Comparison of ENCODE assay signal across 10 cellular contexts in the genomic region with DNA sequence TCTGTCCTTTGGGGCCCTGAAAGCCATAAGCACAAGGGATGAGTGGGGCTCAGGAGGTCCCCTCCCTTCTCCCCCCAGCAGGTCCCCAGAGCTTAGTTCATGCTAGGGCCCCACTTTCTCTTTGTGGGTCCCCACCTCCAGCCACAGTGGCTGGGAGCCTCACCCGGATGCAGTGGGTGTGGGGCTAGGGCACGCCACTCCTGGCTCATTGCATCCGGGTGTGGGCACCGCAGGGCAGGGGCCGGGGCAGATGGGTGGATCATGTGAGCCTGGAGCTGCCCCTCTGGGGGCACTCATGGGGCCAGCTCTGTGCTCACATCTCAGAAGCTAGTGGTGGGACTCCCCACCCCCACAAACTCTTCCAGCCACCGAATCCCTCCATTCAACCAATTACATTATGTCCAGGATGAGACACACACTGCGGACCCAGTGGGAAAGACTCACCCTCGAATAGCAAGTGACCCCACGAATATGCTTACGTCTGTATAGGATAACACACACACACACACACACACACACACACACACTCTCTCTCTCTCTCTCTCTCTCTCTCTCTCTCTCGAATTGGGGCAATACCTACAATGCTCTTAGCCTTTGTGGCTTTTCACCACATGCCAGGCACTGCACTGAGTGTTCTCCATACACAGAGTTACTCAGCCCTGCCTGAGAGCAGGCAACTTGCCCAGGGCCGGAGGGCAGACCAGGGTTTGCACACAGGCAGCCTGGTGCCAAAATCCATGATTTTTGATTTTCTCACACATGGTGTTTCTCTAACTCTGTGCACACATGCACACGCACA. TPM values are rescaled to one million over a fixed set of nuclear protein-coding genes. Genes with fewer than 3 reads are reported as not detected.
A peak's percentile ranks its signal among the peaks of the same experiment; 100 is the strongest.
DNase-seq lines count a peak whose midpoint lies in the region; ATAC-seq, FAIRE-seq and TF ChIP-seq lines count a peak whose summit lies in the region.
"Had no signal": no experiment of that assay in that cellular context is flagged by ENCODE, and none has a peak within 500 bp of the region (broad histone marks: within the 10 kb centered on the region; RNA-seq: fewer than 3 reads in every experiment).

No MANE protein-coding gene starts in this region.

- no peaks in the 10 kb centered on the region for H3K36me3 Mint-ChIP-seq in activated CD4-positive, alpha-beta memory T cell treated with anti-CD3 and anti-CD28 coated beads, Interleukin-2, amount 10 ng/mL, durations not matched to agents 7 days and 5 days (ENCODE audit: low read depth)

- no peak overlapping the region for H2AFZ ChIP-seq in HepG2 (ENCODE audit: low read length)

- TF ChIP-seq CTCF in liver (IDR thresholded peaks at IDR 0.05; ENCODE audit: low read depth, low read length, missing input control), result no peak
- no peak for TF ChIP-seq CTCF in HepG2 (CRISPR knock-in tag; IDR thresholded peaks at IDR 0.05)
- no peak for TF ChIP-seq CTCF in foreskin fibroblast (IDR thresholded peaks at IDR 0.05; ENCODE audit: low read depth, low read length)
- TF ChIP-seq CTCF in thyroid gland (IDR thresholded peaks at IDR 0.05), result no peak

- no peak overlapping the region for H3K4me2 ChIP-seq in HepG2 (ENCODE audit: low read depth, low read length)

- H3K9me3 Mint-ChIP-seq in activated CD4-positive, alpha-beta memory T cell treated with anti-CD3 and anti-CD28 coated beads, Interleukin-2, amount 10 ng/mL, durations not matched to agents 7 days and 5 days, result no peaks in the 10 kb centered on the region

- peak overlapping the region; percentile 75 for H3K27ac Mint-ChIP-seq in activated CD4-positive, alpha-beta memory T cell treated with anti-CD3 and anti-CD28 coated beads, Interleukin-2, amount 10 ng/mL, durations not matched to agents 7 days and 5 days

- DNase-seq in HepG2 (ENCODE audit: low spot score) (no peak), foreskin fibroblast (peak; percentile 83 to 90), thyroid gland (peak; percentile 72 to 87), A172 (ENCODE audit: low spot score) (no peak)
- peak; percentile 65 for DNase-seq in activated CD4-positive, alpha-beta memory T cell treated with anti-CD3 and anti-CD28 coated beads, Interleukin-2, amount 10 ng/mL, durations not matched to agents 7 days and 5 days
- DNase-seq: activated CD4-positive, CD25-positive, alpha-beta regulatory T cell treated with anti-CD3 and anti-CD28 coated beads, Interleukin-2, amount 50 U/mL, for 72 hours; NCI-H1436 treated with DMSO at 0.1 percent for 48 hours had no signal

- no TSS peak for BruUV-seq in HepG2 (replicated peaks; lab: Mats Ljungman, UMichigan)

- no peaks in the 10 kb centered on the region for H3K79me2 ChIP-seq in HepG2 (ENCODE audit: insufficient read depth, low read length)

- H3K36me3 ChIP-seq in liver (ENCODE audit: control insufficient read depth in 4 of 4, insufficient read depth in 3 of 4, low read depth in 1 of 4, low read length in 3 of 4), result no peaks in the 10 kb centered on the region
- H3K36me3 ChIP-seq in HepG2 (replicated peaks in 1 of 2; ENCODE audit: control insufficient read depth in 1 of 2, insufficient read depth in 2 of 2, low read length in 2 of 2), result no peaks in the 10 kb centered on the region
- no peaks in the 10 kb centered on the region for H3K36me3 ChIP-seq in thyroid gland

- intact Hi-C loops in HepG2 (cut with micrococcal nuclease; ENCODE audit: unreplicated experiment), result no loop called here
- intact Hi-C loops in thyroid gland (cut with DNase I), result no loop called here

- H3K27ac ChIP-seq in liver (ENCODE audit: low read depth in 1 of 2, low read length in 2 of 2) (peak overlapping the region; percentile 13 to 28), HepG2 (ENCODE audit: extremely low read length, insufficient read depth, low read length) (no peak overlapping the region), thyroid gland (peak overlapping the region in 2 of 3 donors; percentile 49 to 57)

- TF ChIP-seq RAD21 in liver (IDR thresholded peaks at IDR 0.05) (no peak), HepG2 (CRISPR knock-in tag; IDR thresholded peaks at IDR 0.05) (no peak)

- H3K4me1 ChIP-seq in liver (ENCODE audit: control insufficient read depth in 4 of 4, insufficient read depth in 4 of 4, low read length in 3 of 4), result peaks cover 0 to 11% (median 4%) of the 10 kb centered on the region in 4 donors
- no peaks in the 10 kb centered on the region for H3K4me1 ChIP-seq in HepG2 (ENCODE audit: insufficient read depth, low read length)
- peaks cover 6 to 17% of the 10 kb centered on the region in 2 donors for H3K4me1 ChIP-seq in thyroid gland

- no peak overlapping the region for H3K4me3 ChIP-seq in liver (ENCODE audit: low read depth in 1 of 3, low read length in 3 of 3)
- no peak overlapping the region for H3K4me3 ChIP-seq in HepG2 (replicated peaks in 1 of 3; ENCODE audit: insufficient read depth in 1 of 3, low read depth in 2 of 3, low read length in 3 of 3)
- no peak overlapping the region for H3K4me3 ChIP-seq in foreskin fibroblast (ENCODE audit: low read depth in 1 of 2, low read length in 2 of 2)
- no peak overlapping the region for H3K4me3 ChIP-seq in thyroid gland (replicated peaks in 1 of 3)

- TF ChIP-seq POLR2A in HepG2 (IDR thresholded peaks at IDR 0.05; ENCODE audit: insufficient read depth in 1 of 2, low read depth in 2 of 2, low read length in 2 of 2) (no peak), thyroid gland (IDR thresholded peaks at IDR 0.05) (peak in 1 of 2 donors; percentile 6)

- ATAC-seq in HepG2 (no peak), HG03095 (IDR thresholded peaks at IDR 0.05; ENCODE audit: unreplicated experiment) (no peak), HG03108 (IDR thresholded peaks at IDR 0.05; ENCODE audit: unreplicated experiment) (no peak)

- in situ Hi-C loops in HepG2 (cut with HindIII; ENCODE audit: extremely low pct_ligation_motif_present, low pct_unique_long_range_greater_than_20kb), result no loop called here

- peaks cover 21% of the 10 kb centered on the region for H3K4me1 Mint-ChIP-seq in activated CD4-positive, alpha-beta memory T cell treated with anti-CD3 and anti-CD28 coated beads, Interleukin-2, amount 10 ng/mL, durations not matched to agents 7 days and 5 days

- no peaks in the 10 kb centered on the region for H3K9me3 ChIP-seq in liver (ENCODE audit: control insufficient read depth in 4 of 4, low read length in 3 of 4)
- no peaks in the 10 kb centered on the region for H3K9me3 ChIP-seq in HepG2 (ENCODE audit: low read length)
- no peaks in the 10 kb centered on the region for H3K9me3 ChIP-seq in thyroid gland

- H4K20me1 ChIP-seq in HepG2 (ENCODE audit: insufficient read depth, low read length), result no peaks in the 10 kb centered on the region

- CTCF ChIA-PET in HepG2 (lab: Yijun Ruan, JAX; ENCODE audit: low intra/inter-chr PET ratio, low total read pairs), result no interaction called here
- CTCF ChIA-PET in activated CD4-positive, alpha-beta memory T cell treated with anti-CD3 and anti-CD28 coated beads, Interleukin-2, amount 10 ng/mL, durations not matched to agents 7 days and 5 days (lab: Charles Lee), result interaction anchor here (0.9 kb wide), 1 partner anchor 14 kb away, joined by 4 read pairs; no protein-coding TSS in a partner anchor

- H3K4me3 Mint-ChIP-seq in activated CD4-positive, alpha-beta memory T cell treated with anti-CD3 and anti-CD28 coated beads, Interleukin-2, amount 10 ng/mL, durations not matched to agents 7 days and 5 days, result peak overlapping the region; percentile 16

- 68% methylated on average over 13 of the region's 13 CpGs for WGBS in liver
- WGBS in HepG2 (ENCODE audit: low lambda C conversion rate), result 23% methylated on average over 6 of the region's 13 CpGs
- 62 to 72% methylated on average over 7 to 12 of the region's 13 CpGs for WGBS in thyroid gland, 2 donors

- H3K9ac ChIP-seq in liver (ENCODE audit: low read depth in 1 of 2, low read length in 2 of 2) (no peak overlapping the region), HepG2 (ENCODE audit: insufficient read depth, low read depth, low read length) (no peak overlapping the region)

- H3K27me3 ChIP-seq in liver (ENCODE audit: control insufficient read depth in 4 of 4, insufficient read depth in 4 of 4, low read length in 3 of 4) (no peaks in the 10 kb centered on the region), HepG2 (ENCODE audit: control insufficient read depth in 1 of 2, insufficient read depth in 2 of 2, low read length in 2 of 2) (peaks cover 2 to 39% of the 10 kb centered on the region in 2 experiments; a peak in 3 of 5 replicates), thyroid gland (no peaks in the 10 kb centered on the region)

- TF ChIP-seq EP300 in HepG2 (IDR thresholded peaks at IDR 0.05; ENCODE audit: low read depth in 2 of 2, low read length in 2 of 2) (no peak), HepG2 (CRISPR knock-in tag; IDR thresholded peaks at IDR 0.05; ENCODE audit: borderline replicate concordance) (no peak)

- H3K27me3 Mint-ChIP-seq in activated CD4-positive, alpha-beta memory T cell treated with anti-CD3 and anti-CD28 coated beads, Interleukin-2, amount 10 ng/mL, durations not matched to agents 7 days and 5 days, result no peaks in the 10 kb centered on the region

- POLR2A ChIA-PET in HepG2 (lab: Yijun Ruan, JAX), result no interaction called here
- POLR2A ChIA-PET in activated CD4-positive, alpha-beta memory T cell treated with anti-CD3 and anti-CD28 coated beads, Interleukin-2, amount 10 ng/mL, durations not matched to agents 7 days and 5 days (lab: Charles Lee), result interaction anchor here (0.7 to 1.7 kb wide), 4 partner anchors 9 to 16 kb away, joined by 4 to 9 read pairs (median 6); partner anchors contain the start of gene PHYKPL

- FAIRE-seq in HepG2 (lab: Jason Lieb, UNC), result no peak

RNA-seq across cellular contexts. Expression of gene PHYKPL, which starts 16.8 kb away (rescaled TPM):
- total RNA-seq in liver, result 100 to 1,000 TPM in 1 of 2 donors, 10 to 100 TPM in 1; 25.6 to 103 TPM
- 10 to 100 TPM; 38.3 to 51.7 TPM for polyA plus RNA-seq in liver
- total RNA-seq in HepG2 (2016; rRNA removed; fragmentation: Illumina TruSeq; extraction: Trizol), result 6.5 and 18.0 TPM in 2 replicates
- total RNA-seq in HepG2 (2016; cell fraction: cytosol; rRNA removed; fragmentation: Illumina TruSeq; extraction: Trizol; ENCODE audit: low read depth), result 9.3 and 10.3 TPM in 2 replicates
- total RNA-seq in HepG2 (2016; cell fraction: insoluble cytoplasmic fraction; rRNA removed; fragmentation: Illumina TruSeq; extraction: Trizol), result 6.3 and 18.2 TPM in 2 replicates
- total RNA-seq in HepG2 (2016; cell fraction: membrane; rRNA removed; fragmentation: Illumina TruSeq; extraction: Trizol), result 12.3 and 14.3 TPM in 2 replicates
- total RNA-seq in HepG2 (2016; cell fraction: nucleus; rRNA removed; fragmentation: Illumina TruSeq; extraction: Trizol), result 28.0 and 31.5 TPM in 2 replicates
- 78.6 and 94.3 TPM in 2 replicates for polyA plus RNA-seq in HepG2 (2011; rRNA removed)
- 35.8 and 36.7 TPM in 2 replicates for polyA plus RNA-seq in HepG2 (2011; cell fraction: cytosol; rRNA removed)
- 312 and 345 TPM in 2 replicates for polyA plus RNA-seq in HepG2 (2011; cell fraction: nucleus; rRNA removed)
- 25.4 and 34.0 TPM in 2 replicates for polyA plus RNA-seq in HepG2 (2012)
- 6.9 and 8.7 TPM in 2 replicates for polyA plus RNA-seq in HepG2 (2016; cell fraction: cytosol; fragmentation: Illumina TruSeq; extraction: Trizol; ENCODE audit: low read depth)
- polyA plus RNA-seq in HepG2 (2016; cell fraction: insoluble cytoplasmic fraction; fragmentation: Illumina TruSeq; extraction: Trizol; ENCODE audit: low read depth), result 6.1 and 7.0 TPM in 2 replicates
- 9.0 and 11.2 TPM in 2 replicates for polyA plus RNA-seq in HepG2 (2016; cell fraction: membrane; fragmentation: Illumina TruSeq; extraction: Trizol; ENCODE audit: low read depth)
- 47.5 and 57.4 TPM in 2 replicates for polyA plus RNA-seq in HepG2 (2016; cell fraction: nucleus; fragmentation: Illumina TruSeq; extraction: Trizol; ENCODE audit: insufficient read depth, low read depth)
- polyA minus RNA-seq in HepG2 (2011; rRNA and poly(A)+ RNA removed; ENCODE audit: low replicate concordance), result 97.9 and 139 TPM in 2 replicates
- polyA minus RNA-seq in HepG2 (2011; cell fraction: cytosol; rRNA and poly(A)+ RNA removed), result 10.3 and 11.5 TPM in 2 replicates
- polyA minus RNA-seq in HepG2 (2011; cell fraction: nucleus; rRNA and poly(A)+ RNA removed), result 134 and 154 TPM in 2 replicates
- total RNA-seq in activated CD4-positive, alpha-beta memory T cell treated with anti-CD3 and anti-CD28 coated beads, Interleukin-2, amount 10 ng/mL, durations not matched to agents 7 days and 5 days, result 100 to 1,000 TPM; 106 to 112 TPM
- total RNA-seq in thyroid gland, result 10 to 100 TPM; 61.7 to 90.9 (median 76.0) TPM
- total RNA-seq in A172 (2014; rRNA removed; shearing (Covaris generic)), result 2.4 and 3.6 TPM in 2 replicates

RNA-seq across cellular contexts. Expression of gene HNRNPAB, which starts 45.1 kb away (rescaled TPM):
- total RNA-seq in liver (10 to 100 TPM; 41.4 to 59.4 TPM), HepG2 (2016; rRNA removed; fragmentation: Illumina TruSeq; extraction: Trizol) (111 and 132 TPM in 2 replicates), thyroid gland (100 to 1,000 TPM in 2 of 4 donors, 10 to 100 TPM in 2; 65.0 to 111 (median 90.4) TPM)
- polyA plus RNA-seq in liver (10 to 100 TPM; 33.7 to 66.3 TPM), HepG2 (2011; rRNA removed) (46.1 and 62.6 TPM in 2 replicates)
- 12.0 and 13.3 TPM in 2 replicates for total RNA-seq in HepG2 (2016; cell fraction: cytosol; rRNA removed; fragmentation: Illumina TruSeq; extraction: Trizol; ENCODE audit: low read depth)
- 110 and 122 TPM in 2 replicates for total RNA-seq in HepG2 (2016; cell fraction: insoluble cytoplasmic fraction; rRNA removed; fragmentation: Illumina TruSeq; extraction: Trizol)
- total RNA-seq in HepG2 (2016; cell fraction: membrane; rRNA removed; fragmentation: Illumina TruSeq; extraction: Trizol), result 37.5 and 44.0 TPM in 2 replicates
- total RNA-seq in HepG2 (2016; cell fraction: nucleus; rRNA removed; fragmentation: Illumina TruSeq; extraction: Trizol), result 54.8 and 64.8 TPM in 2 replicates
- polyA plus RNA-seq in HepG2 (2011; cell fraction: cytosol; rRNA removed), result 52.5 and 54.6 TPM in 2 replicates
- 28.6 and 30.1 TPM in 2 replicates for polyA plus RNA-seq in HepG2 (2011; cell fraction: nucleus; rRNA removed)
- 55.4 and 68.0 TPM in 2 replicates for polyA plus RNA-seq in HepG2 (2012)
- polyA plus RNA-seq in HepG2 (2016; cell fraction: cytosol; fragmentation: Illumina TruSeq; extraction: Trizol; ENCODE audit: low read depth), result 12.0 and 13.6 TPM in 2 replicates
- polyA plus RNA-seq in HepG2 (2016; cell fraction: insoluble cytoplasmic fraction; fragmentation: Illumina TruSeq; extraction: Trizol; ENCODE audit: low read depth), result 241 and 256 TPM in 2 replicates
- 36.3 and 40.6 TPM in 2 replicates for polyA plus RNA-seq in HepG2 (2016; cell fraction: membrane; fragmentation: Illumina TruSeq; extraction: Trizol; ENCODE audit: low read depth)
- 151 and 157 TPM in 2 replicates for polyA plus RNA-seq in HepG2 (2016; cell fraction: nucleus; fragmentation: Illumina TruSeq; extraction: Trizol; ENCODE audit: insufficient read depth, low read depth)
- 17.1 and 71.1 TPM in 2 replicates for polyA minus RNA-seq in HepG2 (2011; rRNA and poly(A)+ RNA removed; ENCODE audit: low replicate concordance)
- polyA minus RNA-seq in HepG2 (2011; cell fraction: cytosol; rRNA and poly(A)+ RNA removed), result 15.4 and 24.9 TPM in 2 replicates
- 26.0 and 31.3 TPM in 2 replicates for polyA minus RNA-seq in HepG2 (2011; cell fraction: nucleus; rRNA and poly(A)+ RNA removed)
- 100 to 1,000 TPM; 177 to 186 TPM for total RNA-seq in activated CD4-positive, alpha-beta memory T cell treated with anti-CD3 and anti-CD28 coated beads, Interleukin-2, amount 10 ng/mL, durations not matched to agents 7 days and 5 days
- 98.5 and 106 TPM in 2 replicates for total RNA-seq in A172 (2014; rRNA removed; shearing (Covaris generic))

Comparison
In these comparisons a context has a peak if more than half of its experiments do, and no peak if none do; other contexts are left out.
1. DNase-seq: peak in activated CD4-positive, alpha-beta memory T cell treated with anti-CD3 and anti-CD28 coated beads, Interleukin-2, amount 10 ng/mL, durations not matched to agents 7 days and 5 days (single experiment), foreskin fibroblast (2 of 2) and thyroid gland (2 of 2); none in HepG2 (single experiment) and A172 (single experiment).